ENCODE assay signal across 18 cellular contexts in the genomic region with DNA sequence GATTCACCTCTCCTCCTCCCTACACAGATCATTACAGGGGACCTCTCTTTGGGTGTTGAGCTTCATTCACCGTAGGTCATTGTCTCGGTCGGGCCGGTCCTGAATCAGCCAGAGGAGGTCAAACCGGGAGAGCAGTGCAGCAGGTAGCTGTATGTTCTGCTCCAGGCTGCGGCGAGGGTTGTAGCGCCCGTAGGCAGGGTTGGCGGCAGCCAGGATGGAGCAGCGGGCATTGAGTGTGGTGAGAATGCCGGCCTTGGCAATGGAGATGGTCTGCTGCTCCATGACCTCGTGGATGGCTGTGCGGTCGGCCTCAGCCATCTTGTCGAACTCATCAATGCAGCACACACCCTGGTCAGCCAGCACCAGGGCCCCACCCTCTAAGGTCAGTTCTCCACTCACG. TPM values are rescaled to one million over a fixed set of nuclear protein-coding genes. Genes with fewer than 3 reads are reported as not detected.
A peak's percentile ranks its signal among the peaks of the same experiment; 100 is the strongest.
DNase-seq lines count a peak whose midpoint lies in the region; ATAC-seq and TF ChIP-seq lines count a peak whose summit lies in the region.
"Had no signal": no experiment of that assay in that cellular context is flagged by ENCODE, and none has a peak within 500 bp of the region (broad histone marks: within the 10 kb centered on the region; RNA-seq: fewer than 3 reads in every experiment).

No MANE protein-coding gene starts in this region.

- H3K27me3 Mint-ChIP-seq in activated naive CD8-positive, alpha-beta T cell = no peaks in the 10 kb centered on the region
- H3K27me3 Mint-ChIP-seq in activated naive CD8-positive, alpha-beta T cell treated with anti-CD3 and anti-CD28 coated beads, Interleukin-2, amount 50 U/mL, for 24 hours = no peaks in the 10 kb centered on the region
- peaks cover 20% of the 10 kb centered on the region for H3K27me3 Mint-ChIP-seq in glutamatergic neuron (ENCODE audit: unreplicated experiment)

- no peaks in the 10 kb centered on the region for H3K9me2 ChIP-seq in PC-9 (ENCODE audit: insufficient read depth)

- no TSS peak for BruUV-seq in PC-9 (replicated peaks; lab: Mats Ljungman, UMichigan)

- ATAC-seq in activated naive CD8-positive, alpha-beta T cell treated with anti-CD3 and anti-CD28 coated beads, Interleukin-2, amount 50 U/mL, for 24 hours = no peak
- ATAC-seq: foreskin keratinocyte, lower lobe of right lung, psoas muscle had no signal

- peaks cover 39% of the 10 kb centered on the region for H3K79me2 ChIP-seq in PC-9 (ENCODE audit: low read depth)

- POLR2A ChIA-PET in PC-9 (lab: Charles Lee; ENCODE audit: unreplicated experiment) = no interaction called here

- DNase-seq in activated naive CD8-positive, alpha-beta T cell treated with anti-CD3 and anti-CD28 coated beads, Interleukin-2, amount 50 U/mL, for 24 hours = no peak
- DNase-seq in glutamatergic neuron = no peak
- no peak for DNase-seq in NCI-H2227 (lab: John Stamatoyannopoulos, UW; ENCODE audit: unreplicated experiment)
- no peak for DNase-seq in PC-9
- no peak for DNase-seq in stimulated activated CD4-positive, alpha-beta T cell treated with anti-CD3 and anti-CD28 coated beads, Interleukin-4, amount 100 ng/mL, for 1 hour
- DNase-seq in NCI-H2171 treated with DMSO at 0.1 percent for 48 hours (lab: John Stamatoyannopoulos, UW) = no peak
- DNase-seq: activated CD4-positive, alpha-beta T cell treated with anti-CD3 and anti-CD28 coated beads, Interleukin-2, amount 50 U/mL, for 48 hours; foreskin keratinocyte; hypothalamus; lower lobe of right lung; NCI-H524 treated with DMSO at 0.1 percent for 48 hours; psoas muscle; Right ventricle myocardium superior; stimulated activated CD4-positive, alpha-beta T cell treated with anti-CD3 and anti-CD28 coated beads, Interleukin-2, amount 100 ng/mL, for 24 hours; WERI-Rb-1 had no signal

- H3K36me3 Mint-ChIP-seq in activated naive CD8-positive, alpha-beta T cell = peaks cover 15% of the 10 kb centered on the region
- H3K36me3 Mint-ChIP-seq in activated naive CD8-positive, alpha-beta T cell treated with anti-CD3 and anti-CD28 coated beads, Interleukin-2, amount 50 U/mL, for 24 hours (ENCODE audit: low read depth) = peaks cover 89% of the 10 kb centered on the region
- peaks cover 23% of the 10 kb centered on the region for H3K36me3 Mint-ChIP-seq in glutamatergic neuron (ENCODE audit: unreplicated experiment)

- CTCF ChIA-PET in PC-9 (lab: Charles Lee) = no interaction called here

- H4K20me1 ChIP-seq in PC-9 (ENCODE audit: insufficient read depth) = peaks cover 22% of the 10 kb centered on the region; the same call in 1 of the 2 replicates

- H3K27me3 ChIP-seq in PC-9 (ENCODE audit: insufficient read depth, low read depth) = no peaks in the 10 kb centered on the region
- H3K27me3 ChIP-seq: foreskin keratinocyte had no signal

- TF ChIP-seq CTCF in glutamatergic neuron (IDR thresholded peaks at IDR 0.05; ENCODE audit: partially characterized antibody, unreplicated experiment) (no peak), PC-9 (conservative IDR thresholded peaks at IDR 0.05) (no peak)

- intact Hi-C loops in PC-9 (cut with micrococcal nuclease; ENCODE audit: unreplicated experiment) = no loop called here

- H3K4me1 Mint-ChIP-seq in activated naive CD8-positive, alpha-beta T cell (ENCODE audit: low read depth) = peaks cover 40% of the 10 kb centered on the region
- peaks cover 61% of the 10 kb centered on the region for H3K4me1 Mint-ChIP-seq in activated naive CD8-positive, alpha-beta T cell treated with anti-CD3 and anti-CD28 coated beads, Interleukin-2, amount 50 U/mL, for 24 hours
- H3K4me1 Mint-ChIP-seq in glutamatergic neuron (ENCODE audit: low read depth, unreplicated experiment) = peaks cover 43% of the 10 kb centered on the region

- H3K27ac Mint-ChIP-seq in activated naive CD8-positive, alpha-beta T cell = no peak overlapping the region
- H3K27ac Mint-ChIP-seq in activated naive CD8-positive, alpha-beta T cell treated with anti-CD3 and anti-CD28 coated beads, Interleukin-2, amount 50 U/mL, for 24 hours = no peak overlapping the region
- H3K27ac Mint-ChIP-seq in glutamatergic neuron (ENCODE audit: unreplicated experiment) = no peak overlapping the region
- H3K27ac Mint-ChIP-seq: activated T-helper 1 cell treated with anti-CD3 and anti-CD28 coated beads, Interleukin-12 subunit alpha, Interleukin-12 subunit beta, Interleukin-2, Interleukin-4 antibody, amounts not matched to agents 30 ng/mL and 10 ng/mL and 1 ng/mL, durations not matched to agents 14 hours and 24 hours and 36 hours had no signal

- H2AFZ ChIP-seq in PC-9 = no peak overlapping the region

- H3K27ac ChIP-seq in PC-9 = no peak overlapping the region
- H3K27ac ChIP-seq: foreskin keratinocyte, lower lobe of right lung, psoas muscle, WERI-Rb-1 had no signal

- no peaks in the 10 kb centered on the region for H3K9me3 Mint-ChIP-seq in activated naive CD8-positive, alpha-beta T cell (ENCODE audit: low read depth)
- H3K9me3 Mint-ChIP-seq in activated naive CD8-positive, alpha-beta T cell treated with anti-CD3 and anti-CD28 coated beads, Interleukin-2, amount 50 U/mL, for 24 hours = no peaks in the 10 kb centered on the region
- H3K9me3 Mint-ChIP-seq in glutamatergic neuron (ENCODE audit: unreplicated experiment) = peaks cover 20% of the 10 kb centered on the region
- H3K9me3 Mint-ChIP-seq: activated T-helper 1 cell treated with anti-CD3 and anti-CD28 coated beads, Interleukin-12 subunit alpha, Interleukin-12 subunit beta, Interleukin-2, Interleukin-4 antibody, amounts not matched to agents 30 ng/mL and 10 ng/mL and 1 ng/mL, durations not matched to agents 14 hours and 24 hours and 36 hours had no signal

- H3K4me3 Mint-ChIP-seq in activated naive CD8-positive, alpha-beta T cell = peak overlapping the region; percentile 35
- no peak overlapping the region for H3K4me3 Mint-ChIP-seq in activated naive CD8-positive, alpha-beta T cell treated with anti-CD3 and anti-CD28 coated beads, Interleukin-2, amount 50 U/mL, for 24 hours
- H3K4me3 Mint-ChIP-seq in glutamatergic neuron (ENCODE audit: unreplicated experiment) = peak overlapping the region; percentile 49
- H3K4me3 Mint-ChIP-seq: activated T-helper 1 cell treated with anti-CD3 and anti-CD28 coated beads, Interleukin-12 subunit alpha, Interleukin-12 subunit beta, Interleukin-2, Interleukin-4 antibody, amounts not matched to agents 30 ng/mL and 10 ng/mL and 1 ng/mL, durations not matched to agents 14 hours and 24 hours and 36 hours had no signal

- peaks cover 52% of the 10 kb centered on the region for H3K36me3 ChIP-seq in PC-9 (ENCODE audit: low read depth)

- H3K4me1 ChIP-seq in PC-9 (replicated peaks; ENCODE audit: insufficient read depth) = peaks cover 12% of the 10 kb centered on the region; the same call in 1 of the 2 replicates

- peaks cover 92% of the 10 kb centered on the region for H3F3A ChIP-seq in PC-9 (ENCODE audit: insufficient read depth, low read depth)

- H3K9me3 ChIP-seq in PC-9 (ENCODE audit: insufficient read depth, low read depth) = no peaks in the 10 kb centered on the region
- H3K9me3 ChIP-seq: lower lobe of right lung, psoas muscle had no signal

- H3K4me3 ChIP-seq in PC-9 = no peak overlapping the region
- H3K4me3 ChIP-seq: lower lobe of right lung, psoas muscle had no signal

- H3K4me2 ChIP-seq in PC-9 = no peak overlapping the region

TF ChIP-seq in PFSK-1, 5 proteins besides CTCF, POLR2A, EP300 and RAD21:
- TF ChIP-seq FOXP2 (optimal IDR thresholded peaks at IDR 0.05; ENCODE audit: borderline replicate concordance, extremely low read depth, extremely low read length, insufficient read depth) = no peak
- TF ChIP-seq POLR2AphosphoS5 (IDR thresholded peaks at IDR 0.05; ENCODE audit: low read depth, low read length) = peak; percentile 29; the same call in 1 of the 2 replicates

RNA-seq across cellular contexts. Expression of gene MCM7, which starts 5.5 kb away (rescaled TPM):
- 144 TPM for polyA plus RNA-seq in PFSK-1 (2012; ENCODE audit: insufficient read length, low read depth)
- total RNA-seq in glutamatergic neuron (ENCODE audit: unreplicated experiment) (196 TPM), PC-9 (2021) (195 and 238 TPM in 2 replicates)

RNA-seq across cellular contexts. Expression of gene AP4M1, which starts 5.7 kb away (rescaled TPM):
- 20.4 TPM for polyA plus RNA-seq in PFSK-1 (2012; ENCODE audit: insufficient read length, low read depth)
- total RNA-seq in glutamatergic neuron (ENCODE audit: unreplicated experiment) (25.9 TPM), PC-9 (2021) (18.1 and 26.2 TPM in 2 replicates)

RNA-seq across cellular contexts. Expression of gene COPS6, which starts 6.9 kb away (rescaled TPM):
- polyA plus RNA-seq in PFSK-1 (2012; ENCODE audit: insufficient read length, low read depth) = 372 TPM
- 77.4 TPM for total RNA-seq in glutamatergic neuron (ENCODE audit: unreplicated experiment)
- 120 and 145 TPM in 2 replicates for total RNA-seq in PC-9 (2021)

RNA-seq across cellular contexts. Expression of gene ZNF3, which starts 14.2 kb away (rescaled TPM):
- polyA plus RNA-seq in PFSK-1 (2012; ENCODE audit: insufficient read length, low read depth) = 14.0 TPM
- 87.9 TPM for total RNA-seq in glutamatergic neuron (ENCODE audit: unreplicated experiment)
- total RNA-seq in PC-9 (2021) = 35.2 and 39.0 TPM in 2 replicates

RNA-seq across cellular contexts. Expression of gene TAF6, which starts 23.5 kb away (rescaled TPM):
- polyA plus RNA-seq in PFSK-1 (2012; ENCODE audit: insufficient read length, low read depth) = 85.2 TPM
- total RNA-seq in glutamatergic neuron (ENCODE audit: unreplicated experiment) = 63.1 TPM
- 91.4 and 108 TPM in 2 replicates for total RNA-seq in PC-9 (2021)
